Comparison of ENCODE assay signal across 1 cellular context in the genomic region with DNA sequence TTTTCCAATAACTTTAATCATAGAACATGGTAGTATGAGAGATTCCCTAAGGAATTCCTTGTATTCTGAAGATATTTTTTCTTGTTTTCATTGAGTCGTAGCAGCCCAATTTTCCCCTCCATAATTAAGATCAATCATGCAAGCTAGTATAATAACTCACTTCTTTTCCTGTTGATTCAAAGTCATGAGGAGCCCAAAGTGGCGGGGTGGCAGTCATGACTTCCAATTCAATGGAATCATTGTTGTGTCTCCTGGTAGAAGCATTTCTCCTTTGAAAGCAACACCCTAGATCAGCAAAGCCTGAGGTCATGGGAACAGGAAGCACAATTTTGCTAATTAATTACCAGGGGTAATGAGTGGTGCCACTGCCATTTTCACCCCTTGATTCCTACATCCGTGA.
TF ChIP-seq lines count a peak whose summit lies in the region.

No MANE protein-coding gene starts in this region.

TF ChIP-seq in H1, 55 proteins besides CTCF, POLR2A, EP300 and RAD21 (continued from another document):
- TF ChIP-seq, protein P1, sequence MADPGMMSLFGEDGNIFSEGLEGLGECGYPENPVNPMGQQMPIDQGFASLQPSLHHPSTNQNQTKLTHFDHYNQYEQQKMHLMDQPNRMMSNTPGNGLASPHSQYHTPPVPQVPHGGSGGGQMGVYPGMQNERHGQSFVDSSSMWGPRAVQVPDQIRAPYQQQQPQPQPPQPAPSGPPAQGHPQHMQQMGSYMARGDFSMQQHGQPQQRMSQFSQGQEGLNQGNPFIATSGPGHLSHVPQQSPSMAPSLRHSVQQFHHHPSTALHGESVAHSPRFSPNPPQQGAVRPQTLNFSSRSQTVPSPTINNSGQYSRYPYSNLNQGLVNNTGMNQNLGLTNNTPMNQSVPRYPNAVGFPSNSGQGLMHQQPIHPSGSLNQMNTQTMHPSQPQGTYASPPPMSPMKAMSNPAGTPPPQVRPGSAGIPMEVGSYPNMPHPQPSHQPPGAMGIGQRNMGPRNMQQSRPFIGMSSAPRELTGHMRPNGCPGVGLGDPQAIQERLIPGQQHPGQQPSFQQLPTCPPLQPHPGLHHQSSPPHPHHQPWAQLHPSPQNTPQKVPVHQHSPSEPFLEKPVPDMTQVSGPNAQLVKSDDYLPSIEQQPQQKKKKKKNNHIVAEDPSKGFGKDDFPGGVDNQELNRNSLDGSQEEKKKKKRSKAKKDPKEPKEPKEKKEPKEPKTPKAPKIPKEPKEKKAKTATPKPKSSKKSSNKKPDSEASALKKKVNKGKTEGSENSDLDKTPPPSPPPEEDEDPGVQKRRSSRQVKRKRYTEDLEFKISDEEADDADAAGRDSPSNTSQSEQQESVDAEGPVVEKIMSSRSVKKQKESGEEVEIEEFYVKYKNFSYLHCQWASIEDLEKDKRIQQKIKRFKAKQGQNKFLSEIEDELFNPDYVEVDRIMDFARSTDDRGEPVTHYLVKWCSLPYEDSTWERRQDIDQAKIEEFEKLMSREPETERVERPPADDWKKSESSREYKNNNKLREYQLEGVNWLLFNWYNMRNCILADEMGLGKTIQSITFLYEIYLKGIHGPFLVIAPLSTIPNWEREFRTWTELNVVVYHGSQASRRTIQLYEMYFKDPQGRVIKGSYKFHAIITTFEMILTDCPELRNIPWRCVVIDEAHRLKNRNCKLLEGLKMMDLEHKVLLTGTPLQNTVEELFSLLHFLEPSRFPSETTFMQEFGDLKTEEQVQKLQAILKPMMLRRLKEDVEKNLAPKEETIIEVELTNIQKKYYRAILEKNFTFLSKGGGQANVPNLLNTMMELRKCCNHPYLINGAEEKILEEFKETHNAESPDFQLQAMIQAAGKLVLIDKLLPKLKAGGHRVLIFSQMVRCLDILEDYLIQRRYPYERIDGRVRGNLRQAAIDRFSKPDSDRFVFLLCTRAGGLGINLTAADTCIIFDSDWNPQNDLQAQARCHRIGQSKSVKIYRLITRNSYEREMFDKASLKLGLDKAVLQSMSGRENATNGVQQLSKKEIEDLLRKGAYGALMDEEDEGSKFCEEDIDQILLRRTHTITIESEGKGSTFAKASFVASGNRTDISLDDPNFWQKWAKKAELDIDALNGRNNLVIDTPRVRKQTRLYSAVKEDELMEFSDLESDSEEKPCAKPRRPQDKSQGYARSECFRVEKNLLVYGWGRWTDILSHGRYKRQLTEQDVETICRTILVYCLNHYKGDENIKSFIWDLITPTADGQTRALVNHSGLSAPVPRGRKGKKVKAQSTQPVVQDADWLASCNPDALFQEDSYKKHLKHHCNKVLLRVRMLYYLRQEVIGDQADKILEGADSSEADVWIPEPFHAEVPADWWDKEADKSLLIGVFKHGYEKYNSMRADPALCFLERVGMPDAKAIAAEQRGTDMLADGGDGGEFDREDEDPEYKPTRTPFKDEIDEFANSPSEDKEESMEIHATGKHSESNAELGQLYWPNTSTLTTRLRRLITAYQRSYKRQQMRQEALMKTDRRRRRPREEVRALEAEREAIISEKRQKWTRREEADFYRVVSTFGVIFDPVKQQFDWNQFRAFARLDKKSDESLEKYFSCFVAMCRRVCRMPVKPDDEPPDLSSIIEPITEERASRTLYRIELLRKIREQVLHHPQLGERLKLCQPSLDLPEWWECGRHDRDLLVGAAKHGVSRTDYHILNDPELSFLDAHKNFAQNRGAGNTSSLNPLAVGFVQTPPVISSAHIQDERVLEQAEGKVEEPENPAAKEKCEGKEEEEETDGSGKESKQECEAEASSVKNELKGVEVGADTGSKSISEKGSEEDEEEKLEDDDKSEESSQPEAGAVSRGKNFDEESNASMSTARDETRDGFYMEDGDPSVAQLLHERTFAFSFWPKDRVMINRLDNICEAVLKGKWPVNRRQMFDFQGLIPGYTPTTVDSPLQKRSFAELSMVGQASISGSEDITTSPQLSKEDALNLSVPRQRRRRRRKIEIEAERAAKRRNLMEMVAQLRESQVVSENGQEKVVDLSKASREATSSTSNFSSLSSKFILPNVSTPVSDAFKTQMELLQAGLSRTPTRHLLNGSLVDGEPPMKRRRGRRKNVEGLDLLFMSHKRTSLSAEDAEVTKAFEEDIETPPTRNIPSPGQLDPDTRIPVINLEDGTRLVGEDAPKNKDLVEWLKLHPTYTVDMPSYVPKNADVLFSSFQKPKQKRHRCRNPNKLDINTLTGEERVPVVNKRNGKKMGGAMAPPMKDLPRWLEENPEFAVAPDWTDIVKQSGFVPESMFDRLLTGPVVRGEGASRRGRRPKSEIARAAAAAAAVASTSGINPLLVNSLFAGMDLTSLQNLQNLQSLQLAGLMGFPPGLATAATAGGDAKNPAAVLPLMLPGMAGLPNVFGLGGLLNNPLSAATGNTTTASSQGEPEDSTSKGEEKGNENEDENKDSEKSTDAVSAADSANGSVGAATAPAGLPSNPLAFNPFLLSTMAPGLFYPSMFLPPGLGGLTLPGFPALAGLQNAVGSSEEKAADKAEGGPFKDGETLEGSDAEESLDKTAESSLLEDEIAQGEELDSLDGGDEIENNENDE (IDR thresholded peaks at IDR 0.05; ENCODE audit: insufficient replicate concordance, low read length), result no peak
- TF ChIP-seq YY1 (IDR thresholded peaks at IDR 0.05; ENCODE audit: low read depth, low read length), result no peak
- no peak for TF ChIP-seq SIX5 (IDR thresholded peaks at IDR 0.05; ENCODE audit: low read depth, low read length)
- TF ChIP-seq CBX5 (IDR thresholded peaks at IDR 0.05; ENCODE audit: low read depth, low read length), result no peak
TF ChIP-seq in H1: peak in this region for 0.
